Comparison of ENCODE assay signal across 9 cellular contexts in the genomic region with DNA sequence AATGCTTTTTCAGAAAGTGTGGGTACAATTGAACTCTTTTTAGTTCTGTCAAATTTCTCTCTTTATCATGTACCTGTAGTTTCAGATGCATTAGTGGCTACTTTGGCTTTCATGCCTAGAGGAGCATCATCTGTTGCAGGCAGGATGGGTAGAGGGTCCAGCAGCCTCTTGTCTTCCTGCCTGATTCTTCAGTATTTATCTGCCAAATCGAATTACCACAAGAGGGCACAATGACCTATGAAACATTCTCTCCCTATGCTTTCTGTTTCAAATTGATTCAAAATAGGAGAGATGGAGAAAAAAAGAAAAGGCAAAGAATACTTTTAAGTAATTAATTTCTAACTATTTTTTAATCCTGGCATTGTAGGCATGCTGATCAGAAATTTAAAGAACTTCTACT.
A peak's percentile ranks its signal among the peaks of the same experiment; 100 is the strongest.
DNase-seq lines count a peak whose midpoint lies in the region; ATAC-seq, FAIRE-seq and TF ChIP-seq lines count a peak whose summit lies in the region.
"Had no signal": no experiment of that assay in that cellular context is flagged by ENCODE, and none has a peak within 500 bp of the region (broad histone marks: within the 10 kb centered on the region; RNA-seq: fewer than 3 reads in every experiment).

No MANE protein-coding gene starts in this region.

- no peaks in the 10 kb centered on the region for H3K9me3 ChIP-seq in AG04450 (ENCODE audit: control insufficient read depth, insufficient read depth, low read length)
- no peaks in the 10 kb centered on the region for H3K9me3 ChIP-seq in small intestine (ENCODE audit: control insufficient read depth, low read depth)
- no peaks in the 10 kb centered on the region for H3K9me3 ChIP-seq in stomach

- FAIRE-seq in small intestine (lab: Jason Lieb, UNC): no peak
- FAIRE-seq: endothelial cell of umbilical vein had no signal

- CTCF ChIA-PET in AG04450 (lab: Charles Lee): no interaction called here

- 0 to 3% (median 3%) methylated on average over 1 of the region's 1 CpG for WGBS in small intestine, 3 donors
- 0 to 7% (median 3%) methylated on average over 1 of the region's 1 CpG for WGBS in stomach, 5 donors

- H3K27ac Mint-ChIP-seq in endothelial cell (ENCODE audit: unreplicated experiment): no peak overlapping the region

- no peak for TF ChIP-seq POLR2A in stomach (IDR thresholded peaks at IDR 0.05)

- H3K4me1 ChIP-seq in small intestine (ENCODE audit: control insufficient read depth in 2 of 2, insufficient read depth in 1 of 2, low read depth in 1 of 2, low read length in 1 of 2) (no peaks in the 10 kb centered on the region), stomach (no peaks in the 10 kb centered on the region)

- H3K36me3 Mint-ChIP-seq in endothelial cell (ENCODE audit: low read depth, unreplicated experiment): no peaks in the 10 kb centered on the region

- intact Hi-C loops in stomach (cut with DNase I; ENCODE audit: low total_unique reads): no loop called here

- TF ChIP-seq CTCF in AG04450 (IDR thresholded peaks at IDR 0.05; ENCODE audit: low read depth, low read length): peak; percentile 46
- TF ChIP-seq CTCF in endothelial cell (IDR thresholded peaks at IDR 0.05; ENCODE audit: unreplicated experiment): peak; percentile 36
- TF ChIP-seq CTCF in stomach (IDR thresholded peaks at IDR 0.05): peak in 1 of 7 experiments; percentile 18

- H3K36me3 ChIP-seq in small intestine (ENCODE audit: control insufficient read depth in 2 of 2, insufficient read depth in 2 of 2, low read length in 2 of 2): no peaks in the 10 kb centered on the region
- H3K36me3 ChIP-seq in stomach: no peaks in the 10 kb centered on the region

- no peak for TF ChIP-seq EP300 in stomach (IDR thresholded peaks at IDR 0.05)

- no peaks in the 10 kb centered on the region for H3K4me1 Mint-ChIP-seq in endothelial cell (ENCODE audit: unreplicated experiment)

- H3K4me3 ChIP-seq in AG04450 (ENCODE audit: low read depth, low read length) (no peak overlapping the region), small intestine (ENCODE audit: low read depth in 1 of 2, low read length in 2 of 2) (no peak overlapping the region), stomach (no peak overlapping the region)

- POLR2A ChIA-PET in AG04450 (lab: Yijun Ruan, JAX): no interaction called here

- no peaks in the 10 kb centered on the region for H3K27me3 ChIP-seq in AG04450 (ENCODE audit: control insufficient read depth, insufficient read depth, low read length)
- no peaks in the 10 kb centered on the region for H3K27me3 ChIP-seq in small intestine (ENCODE audit: control insufficient read depth in 2 of 2, insufficient read depth in 2 of 2, low read length in 2 of 2)
- H3K27me3 ChIP-seq in stomach: no peaks in the 10 kb centered on the region

- H3K27ac ChIP-seq in AG04450 (ENCODE audit: low read depth, low read length) (no peak overlapping the region), small intestine (ENCODE audit: low read depth in 1 of 2, low read length in 1 of 2) (no peak overlapping the region), stomach (no peak overlapping the region)

- DNase-seq in AG04450 (ENCODE audit: low read depth, low spot score): no peak
- DNase-seq in NCI-H460 (ENCODE audit: extremely low read depth, low read depth): peak; percentile 67
- peak; percentile 7 for DNase-seq in endothelial cell (ENCODE audit: low spot score)
- DNase-seq in small intestine: peak; percentile 7
- no peak for DNase-seq in stimulated activated CD4-positive, alpha-beta T cell treated with anti-CD3 and anti-CD28 coated beads, Interleukin-2, amount 100 ng/mL, for 24 hours
- no peak for DNase-seq in stomach

- no peak overlapping the region for H3K4me3 Mint-ChIP-seq in endothelial cell (ENCODE audit: unreplicated experiment)

- peak; percentile 68 for ATAC-seq in GM18519 (IDR thresholded peaks at IDR 0.05; ENCODE audit: low FRiP score, unreplicated experiment)
- ATAC-seq in HG03097 (IDR thresholded peaks at IDR 0.05; ENCODE audit: low FRiP score, unreplicated experiment): peak; percentile 83

- H3K9me3 Mint-ChIP-seq in endothelial cell (ENCODE audit: unreplicated experiment): no peaks in the 10 kb centered on the region

- H3K27me3 Mint-ChIP-seq in endothelial cell (ENCODE audit: unreplicated experiment): no peaks in the 10 kb centered on the region

Comparison
In these comparisons a context has a peak if more than half of its experiments do, and no peak if none do; other contexts are left out.
1. DNase-seq: peak in NCI-H460 (single experiment), endothelial cell (single experiment) and small intestine (single experiment); none in AG04450 (single experiment), stimulated activated CD4-positive, alpha-beta T cell treated with anti-CD3 and anti-CD28 coated beads, Interleukin-2, amount 100 ng/mL, for 24 hours (0 of 2) and stomach (single experiment).